Comparison of ENCODE assay signal across 7 cellular contexts in the genomic region with DNA sequence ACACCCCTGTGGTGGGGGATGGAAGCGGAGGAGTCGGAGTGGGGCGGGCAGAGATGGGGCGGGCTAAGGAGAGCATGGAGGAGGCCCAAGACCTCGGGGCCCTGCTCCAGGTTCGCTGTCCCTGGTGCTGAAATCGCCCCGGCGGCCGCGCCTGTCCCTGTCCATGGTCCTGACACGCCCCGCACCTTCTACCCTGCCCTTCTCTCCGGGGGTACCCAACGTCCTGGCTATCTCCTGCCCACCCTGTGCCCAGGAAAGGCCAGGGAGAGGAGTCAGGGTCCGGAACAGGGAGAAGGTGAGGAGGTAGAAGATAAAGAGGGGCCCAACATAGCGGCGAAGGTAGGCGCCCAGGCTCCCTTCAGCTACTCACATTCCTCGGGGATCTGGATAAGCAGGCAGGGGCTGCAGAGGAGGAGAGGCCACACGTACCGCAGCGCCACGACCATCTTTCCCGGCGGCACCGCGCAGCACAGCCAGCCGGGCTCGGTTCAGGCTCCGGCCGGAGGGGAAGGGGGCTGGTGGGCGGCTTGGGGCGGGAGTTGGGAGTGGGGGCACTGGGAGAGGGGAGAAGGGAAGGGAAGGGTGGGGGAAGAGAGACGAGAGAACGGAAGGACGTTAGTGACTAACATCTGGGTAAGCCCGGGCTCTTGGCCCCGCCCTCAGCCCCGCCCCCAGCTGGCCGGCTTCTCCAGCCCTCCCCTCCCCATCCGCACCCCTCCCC. TPM values are rescaled to one million over a fixed set of nuclear protein-coding genes. Genes with fewer than 3 reads are reported as not detected.
DNase-seq lines count a peak whose midpoint lies in the region; ATAC-seq and TF ChIP-seq lines count a peak whose summit lies in the region.
"Had no signal": no experiment of that assay in that cellular context is flagged by ENCODE, and none has a peak within 500 bp of the region (broad histone marks: within the 10 kb centered on the region; RNA-seq: fewer than 3 reads in every experiment).

No MANE protein-coding gene starts in this region.

- H3K4me3 Mint-ChIP-seq in activated CD4-positive, alpha-beta memory T cell treated with anti-CD3 and anti-CD28 coated beads, Interleukin-2, amount 10 ng/mL, durations not matched to agents 7 days and 5 days: peak overlapping the region; percentile 10

- CTCF ChIA-PET in activated CD4-positive, alpha-beta memory T cell treated with anti-CD3 and anti-CD28 coated beads, Interleukin-2, amount 10 ng/mL, durations not matched to agents 7 days and 5 days (lab: Charles Lee): no interaction called here

- no peak overlapping the region for H3K27ac ChIP-seq in heart left ventricle

- H3K36me3 ChIP-seq in heart left ventricle: no peaks in the 10 kb centered on the region

- H3K27me3 Mint-ChIP-seq in activated CD4-positive, alpha-beta memory T cell treated with anti-CD3 and anti-CD28 coated beads, Interleukin-2, amount 10 ng/mL, durations not matched to agents 7 days and 5 days: peaks cover 18% of the 10 kb centered on the region

- intact Hi-C loops in heart left ventricle (cut with DNase I): no loop called here

- H3K4me1 ChIP-seq in heart left ventricle: no peaks in the 10 kb centered on the region

- ATAC-seq in heart left ventricle: peak in 3 of 4 donors; percentile 64 to 88 (median 79)

- DNase-seq in HUDEP-2 (lab: John Stamatoyannopoulos, UW; ENCODE audit: unreplicated experiment in 76 of 76) (peak in 40 of 76 experiments; percentile 0 to 56 (median 12)), heart left ventricle (peak in 3 of 5 donors; percentile 40 to 72 (median 60)), GF-D8 (lab: John Stamatoyannopoulos, UW) (no peak), NCI-H2107 treated with DMSO at 0.1 percent for 48 hours (lab: John Stamatoyannopoulos, UW; ENCODE audit: unreplicated experiment) (no peak)
- DNase-seq in activated CD4-positive, alpha-beta memory T cell treated with anti-CD3 and anti-CD28 coated beads, Interleukin-2, amount 10 ng/mL, durations not matched to agents 7 days and 5 days: peak; percentile 73
- DNase-seq in stimulated activated CD8-positive, alpha-beta memory T cell treated with anti-CD3 and anti-CD28 coated beads, Interleukin-12 subunit alpha, Interleukin-12 subunit beta, amount 100 ng/mL, for 1 hour (ENCODE audit: low read depth): peak; percentile 41

- POLR2A ChIA-PET in activated CD4-positive, alpha-beta memory T cell treated with anti-CD3 and anti-CD28 coated beads, Interleukin-2, amount 10 ng/mL, durations not matched to agents 7 days and 5 days (lab: Charles Lee): no interaction called here

- H3K27ac Mint-ChIP-seq in activated CD4-positive, alpha-beta memory T cell treated with anti-CD3 and anti-CD28 coated beads, Interleukin-2, amount 10 ng/mL, durations not matched to agents 7 days and 5 days: no peak overlapping the region

- no peak for TF ChIP-seq POLR2A in heart left ventricle (IDR thresholded peaks at IDR 0.05)

- H3K4me1 Mint-ChIP-seq in activated CD4-positive, alpha-beta memory T cell treated with anti-CD3 and anti-CD28 coated beads, Interleukin-2, amount 10 ng/mL, durations not matched to agents 7 days and 5 days: peaks cover 11% of the 10 kb centered on the region

- peaks cover 0 to 64% (median 6%) of the 10 kb centered on the region in 9 donors for H3K27me3 ChIP-seq in heart left ventricle

- no peaks in the 10 kb centered on the region for H3K9me3 Mint-ChIP-seq in activated CD4-positive, alpha-beta memory T cell treated with anti-CD3 and anti-CD28 coated beads, Interleukin-2, amount 10 ng/mL, durations not matched to agents 7 days and 5 days

- H3K9me3 ChIP-seq in heart left ventricle: no peaks in the 10 kb centered on the region

- H3K4me3 ChIP-seq in heart left ventricle: no peak overlapping the region

- WGBS in heart left ventricle, 4 donors: 1 to 19% (median 8%) methylated on average over 36 to 40 of the region's 42 CpGs

- no peaks in the 10 kb centered on the region for H3K36me3 Mint-ChIP-seq in activated CD4-positive, alpha-beta memory T cell treated with anti-CD3 and anti-CD28 coated beads, Interleukin-2, amount 10 ng/mL, durations not matched to agents 7 days and 5 days (ENCODE audit: low read depth)

- no peak for TF ChIP-seq CTCF in heart left ventricle (IDR thresholded peaks at IDR 0.05)

RNA-seq across cellular contexts. Expression of gene L1CAM, which starts 10.4 kb away (rescaled TPM):
- 1 to 10 TPM; 4.2 to 5.2 TPM for total RNA-seq in activated CD4-positive, alpha-beta memory T cell treated with anti-CD3 and anti-CD28 coated beads, Interleukin-2, amount 10 ng/mL, durations not matched to agents 7 days and 5 days
- 10 to 100 TPM in 1 of 9 donors, 1 to 10 TPM in 7, under 1 TPM in 1; 0.99 to 11.0 (median 3.1) TPM for total RNA-seq in heart left ventricle
- polyA plus RNA-seq in heart left ventricle: 1 to 10 TPM; 1.3 to 1.8 TPM

RNA-seq across cellular contexts. Expression of gene AVPR2, which starts 28.9 kb away (rescaled TPM):
- total RNA-seq in activated CD4-positive, alpha-beta memory T cell treated with anti-CD3 and anti-CD28 coated beads, Interleukin-2, amount 10 ng/mL, durations not matched to agents 7 days and 5 days: not detected
- total RNA-seq in heart left ventricle: 10 to 100 TPM in 1 of 9 donors, 1 to 10 TPM in 8; 2.2 to 10.5 (median 3.0) TPM
- polyA plus RNA-seq in heart left ventricle: 1 to 10 TPM; 4.0 to 7.5 TPM
- total RNA-seq: T-helper 1 cell treated with Interleukin-12 subunit alpha and Interleukin-12 subunit beta and Interleukin-4 antibody, amounts not matched to agents 30 ng/mL and 1 ng/mL, for 36 hours had no signal

RNA-seq across cellular contexts. Expression of gene PDZD4, which starts 45.2 kb away (rescaled TPM):
- 1 to 10 TPM in 1 of 2 experiments, under 1 TPM in 1; 0.88 to 1.1 TPM for total RNA-seq in activated CD4-positive, alpha-beta memory T cell treated with anti-CD3 and anti-CD28 coated beads, Interleukin-2, amount 10 ng/mL, durations not matched to agents 7 days and 5 days
- total RNA-seq in heart left ventricle: 1 to 10 TPM; 1.7 to 4.0 (median 2.4) TPM
- 1 to 10 TPM; 1.7 to 2.4 TPM for polyA plus RNA-seq in heart left ventricle

RNA-seq across cellular contexts. Expression of gene ARHGAP4, which starts 50.5 kb away (rescaled TPM):
- total RNA-seq in activated CD4-positive, alpha-beta memory T cell treated with anti-CD3 and anti-CD28 coated beads, Interleukin-2, amount 10 ng/mL, durations not matched to agents 7 days and 5 days: 100 to 1,000 TPM; 262 to 267 TPM
- total RNA-seq in heart left ventricle: 10 to 100 TPM in 4 of 9 donors, 1 to 10 TPM in 5; 6.8 to 55.8 (median 9.5) TPM
- 10 to 100 TPM; 15.9 to 25.1 TPM for polyA plus RNA-seq in heart left ventricle

RNA-seq across cellular contexts. Expression of gene NAA10, which starts 59.3 kb away (rescaled TPM):
- total RNA-seq in activated CD4-positive, alpha-beta memory T cell treated with anti-CD3 and anti-CD28 coated beads, Interleukin-2, amount 10 ng/mL, durations not matched to agents 7 days and 5 days: 10 to 100 TPM; 63.1 to 63.7 TPM
- 100 to 1,000 TPM in 2 of 9 donors, 10 to 100 TPM in 7; 52.5 to 112 (median 72.1) TPM for total RNA-seq in heart left ventricle
- 100 to 1,000 TPM; 120 to 221 TPM for polyA plus RNA-seq in heart left ventricle

Comparison
In these comparisons a context has a peak if more than half of its experiments do, and no peak if none do; other contexts are left out.
1. DNase-seq: peak in HUDEP-2 (40 of 76), activated CD4-positive, alpha-beta memory T cell treated with anti-CD3 and anti-CD28 coated beads, Interleukin-2, amount 10 ng/mL, durations not matched to agents 7 days and 5 days (single experiment), heart left ventricle (3 of 5) and stimulated activated CD8-positive, alpha-beta memory T cell treated with anti-CD3 and anti-CD28 coated beads, Interleukin-12 subunit alpha, Interleukin-12 subunit beta, amount 100 ng/mL, for 1 hour (single experiment); none in GF-D8 (single experiment) and NCI-H2107 treated with DMSO at 0.1 percent for 48 hours (single experiment).